Comparison of ENCODE assay signal across 13 cellular contexts in the genomic region with DNA sequence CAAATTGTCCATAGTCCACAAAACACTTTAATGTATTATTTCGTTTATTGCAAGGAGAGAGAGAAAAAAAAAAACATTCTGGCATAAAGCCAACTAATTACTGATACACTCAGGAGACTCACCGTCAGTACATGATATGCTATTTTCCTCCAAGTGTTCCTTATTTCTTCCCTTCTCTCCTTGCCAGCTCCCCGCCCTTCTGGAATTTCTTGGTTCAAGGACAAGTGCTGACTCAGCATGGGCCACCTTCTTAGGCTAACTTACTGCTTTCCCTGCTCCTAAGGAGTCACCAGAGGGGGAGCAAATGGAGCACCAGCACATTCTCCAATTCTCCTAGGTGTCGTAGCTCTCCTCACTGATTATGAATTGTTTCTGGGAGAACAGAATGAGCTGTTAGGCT.
DNase-seq lines count a peak whose midpoint lies in the region; ATAC-seq, FAIRE-seq and TF ChIP-seq lines count a peak whose summit lies in the region.
"Had no signal": no experiment of that assay in that cellular context is flagged by ENCODE, and none has a peak within 500 bp of the region (broad histone marks: within the 10 kb centered on the region; RNA-seq: fewer than 3 reads in every experiment).

No MANE protein-coding gene starts in this region.

- peak; percentile 37 for TF ChIP-seq CTCF in C4-2B (conservative IDR thresholded peaks at IDR 0.05)
- peak; percentile 9 for TF ChIP-seq CTCF in astrocyte of the cerebellum (IDR thresholded peaks at IDR 0.05; ENCODE audit: low read depth, low read length, missing control alignments)
- no peak for TF ChIP-seq CTCF in GM10266 (IDR thresholded peaks at IDR 0.05; ENCODE audit: control insufficient read depth, insufficient read depth, low read depth, missing control alignments)

- H3K27me3 ChIP-seq in MG63 = no peaks in the 10 kb centered on the region

- no peaks in the 10 kb centered on the region for H3K9me3 ChIP-seq in MG63

- no peaks in the 10 kb centered on the region for H3K36me3 ChIP-seq in MG63

- in situ Hi-C loops in astrocyte of the cerebellum (cut with HindIII; ENCODE audit: low sequenced_read_pairs) = loop anchor here (10.0 to 25.0 kb wide), 2 partner anchors 223 to 1301 kb away; no protein-coding TSS in a partner anchor

- DNase-seq in MG63 (peak; percentile 15), astrocyte of the cerebellum (ENCODE audit: low read depth) (peak; percentile 4), kidney glomerular epithelial cell (lab: John Stamatoyannopoulos, UW) (peak; percentile 16), GM10266 (ENCODE audit: extremely low spot score) (no peak), HTR-8/SVneo (ENCODE audit: insufficient read length, low spot score) (no peak), superior temporal gyrus (ENCODE audit: extremely low spot score) (no peak)
- DNase-seq: activated CD4-positive, alpha-beta T cell treated with anti-CD3 and anti-CD28 coated beads, Interleukin-2, amount 10 ng/mL, durations not matched to agents 24 days and 14 days; activated naive CD4-positive, alpha-beta T cell treated with Interleukin-2 at 50 U/mL for 16 hours; CD4-positive, alpha-beta T cell; NCI-H2081 treated with DMSO at 0.1 percent for 48 hours; stimulated activated naive B cell treated with anti-CD40 and anti-IgM and Interleukin-4, amounts not matched to agents 10 μg/mL and 1 μg/mL and 100 μg/mL, for 72 hours had no signal

- no peak overlapping the region for H3K27ac ChIP-seq in C4-2B

- ATAC-seq in GM21786 (IDR thresholded peaks at IDR 0.05; ENCODE audit: unreplicated experiment) = no peak
- ATAC-seq: stimulated activated naive B cell treated with anti-CD40 and anti-IgM and Interleukin-4, amounts not matched to agents 10 μg/mL and 1 μg/mL and 100 μg/mL, for 72 hours had no signal

- no peak overlapping the region for H3K4me3 ChIP-seq in MG63
- H3K4me3 ChIP-seq in astrocyte of the cerebellum (ENCODE audit: low read depth, low read length) = no peak overlapping the region

- FAIRE-seq in HTR-8/SVneo (lab: Jason Lieb, UNC) = no peak

Comparison
In these comparisons a context has a peak if more than half of its experiments do, and no peak if none do; other contexts are left out.
1. DNase-seq: peak in MG63 (single experiment), astrocyte of the cerebellum (single experiment) and kidney glomerular epithelial cell (single experiment); none in GM10266 (single experiment), HTR-8/SVneo (single experiment) and superior temporal gyrus (single experiment).